23 cellular contexts compared by ENCODE assay signal in genomic region chr6:991192-991591, GRCh38.
"Had no signal": no experiment of that assay in that cellular context is flagged by ENCODE, and none has a peak within 500 bp of the region (broad histone marks: within the 10 kb centered on the region; RNA-seq: fewer than 3 reads in every experiment).

No MANE protein-coding gene starts in this region.

- H3K4me3 ChIP-seq: colonic mucosa, coronary artery, dorsolateral prefrontal cortex, esophagus muscularis mucosa, esophagus squamous epithelium, gastrocnemius medialis, gastroesophageal sphincter, heart left ventricle, heart right ventricle had no signal

- H3K9me3 ChIP-seq: colonic mucosa, gastrocnemius medialis had no signal

- H3K27ac ChIP-seq: colonic mucosa, coronary artery, dorsolateral prefrontal cortex, epithelial cell of prostate, esophagus muscularis mucosa, esophagus squamous epithelium, foreskin keratinocyte, gastrocnemius medialis, gastroesophageal sphincter, heart left ventricle, heart right ventricle had no signal

- H3K4me1 ChIP-seq: colonic mucosa, esophagus muscularis mucosa, esophagus squamous epithelium, foreskin keratinocyte, gastrocnemius medialis, gastroesophageal sphincter, heart left ventricle, heart right ventricle had no signal

- H3K36me3 ChIP-seq: colonic mucosa, esophagus muscularis mucosa, esophagus squamous epithelium, gastrocnemius medialis, gastroesophageal sphincter, heart left ventricle, heart right ventricle had no signal

- DNase-seq: colonic mucosa; cortex of kidney; dermis blood vessel endothelial cell; dorsolateral prefrontal cortex; effector CD4-positive, alpha-beta T cell; effector CD8-positive, alpha-beta T cell; effector memory CD4-positive, alpha-beta T cell; effector memory CD8-positive, alpha-beta T cell; endodermal cell; erythroblast; esophagus squamous epithelium; foreskin fibroblast; foreskin keratinocyte; foreskin melanocyte; gastrocnemius medialis; glutamatergic neuron; head of caudate nucleus; heart left ventricle; heart right ventricle had no signal
